Comparison of ENCODE assay signal across 1 cellular context in genomic region chr19:3984584-3984907, GRCh38.
TF ChIP-seq lines count a peak whose summit lies in the region.

No MANE protein-coding gene starts in this region.

TF ChIP-seq in HCT116, 20 proteins besides CTCF, POLR2A, EP300 and RAD21 (continued from another document):
- TF ChIP-seq POLR2AphosphoS5 (IDR thresholded peaks at IDR 0.05; ENCODE audit: low read depth, low read length) (no peak), ZFX (IDR thresholded peaks at IDR 0.05) (no peak), REST (IDR thresholded peaks at IDR 0.05; ENCODE audit: low read depth) (no peak), ATF3 (IDR thresholded peaks at IDR 0.05) (no peak)
